18 cellular contexts compared by ENCODE assay signal in genomic region chr2:139544452-139544851, GRCh38.
"Had no signal": no experiment of that assay in that cellular context is flagged by ENCODE, and none has a peak within 500 bp of the region (broad histone marks: within the 10 kb centered on the region; RNA-seq: fewer than 3 reads in every experiment).

No MANE protein-coding gene starts in this region.

- H3K27me3 ChIP-seq: foreskin keratinocyte, neutrophil, right lobe of liver, suprapubic skin, thyroid gland, upper lobe of left lung, vagina had no signal

- H3K9me3 ChIP-seq: mucosa of descending colon, neutrophil, psoas muscle, right lobe of liver, suprapubic skin, thyroid gland, vagina had no signal

- DNase-seq: dermis blood vessel endothelial cell; erythroblast; foreskin keratinocyte; kidney glomerular epithelial cell; mucosa of descending colon; naive thymus-derived CD8-positive, alpha-beta T cell; psoas muscle; retina; right lobe of liver; stimulated activated CD4-positive, alpha-beta T cell treated with anti-CD3 and anti-CD28 coated beads, Interleukin-4, amount 100 ng/mL, for 1 hour; stimulated activated CD8-positive, alpha-beta memory T cell treated with anti-CD3 and anti-CD28 coated beads, Interleukin-4, amount 100 ng/mL, for 48 hours; stimulated activated naive CD8-positive, alpha-beta T cell treated with anti-CD3 and anti-CD28 coated beads, Interleukin-15, Interleukin-2, amounts not matched to agents 100 U/mL and 50 U/mL, for 24 hours; thyroid gland; upper lobe of left lung had no signal

- H3K4me1 ChIP-seq: foreskin keratinocyte, psoas muscle, right lobe of liver, suprapubic skin, thyroid gland, upper lobe of left lung, vagina had no signal

- H3K36me3 ChIP-seq: neutrophil, right lobe of liver, suprapubic skin, thyroid gland, upper lobe of left lung, vagina had no signal

- H3K4me3 ChIP-seq: mucosa of descending colon, psoas muscle, right lobe of liver, suprapubic skin, thyroid gland, upper lobe of left lung, vagina had no signal

- H3K27ac ChIP-seq: foreskin keratinocyte, neutrophil, psoas muscle, right lobe of liver, suprapubic skin, thyroid gland, upper lobe of left lung, vagina had no signal

- ATAC-seq: foreskin keratinocyte; mucosa of descending colon; naive thymus-derived CD8-positive, alpha-beta T cell; psoas muscle; right lobe of liver; stimulated activated effector memory CD8-positive, alpha-beta T cell treated with anti-CD3 and anti-CD28 coated beads, Interleukin-12 subunit alpha, Interleukin-12 subunit beta, amount 100 ng/mL, for 72 hours; stimulated activated naive CD8-positive, alpha-beta T cell treated with anti-CD3 and anti-CD28 coated beads, Interleukin-15, Interleukin-2, amounts not matched to agents 100 U/mL and 50 U/mL, for 24 hours had no signal
